In genomic region chr4:140326395-140326993, GRCh38 we compare ENCODE assay signal across 8 cellular contexts. TPM values are rescaled to one million over a fixed set of nuclear protein-coding genes. Genes with fewer than 3 reads are reported as not detected.
A peak's percentile ranks its signal among the peaks of the same experiment; 100 is the strongest.
DNase-seq lines count a peak whose midpoint lies in the region; ATAC-seq and TF ChIP-seq lines count a peak whose summit lies in the region.

No MANE protein-coding gene starts in this region.

- no peaks in the 10 kb centered on the region for H3K36me3 ChIP-seq in GM23338 (ENCODE audit: insufficient read depth)
- H3K36me3 ChIP-seq in fibroblast of lung (ENCODE audit: control insufficient read depth, insufficient read depth, low read length): no peaks in the 10 kb centered on the region
- H3K36me3 ChIP-seq in osteoblast (ENCODE audit: insufficient read depth, low read length): no peaks in the 10 kb centered on the region
- no peaks in the 10 kb centered on the region for H3K36me3 ChIP-seq in neuronal stem cell (replicated peaks in 1 of 2; ENCODE audit: control insufficient read depth in 2 of 2, insufficient read depth in 2 of 2, low read length in 2 of 2)

- no peak overlapping the region for H3K14ac ChIP-seq in neuronal stem cell (ENCODE audit: low read length)

- no peak overlapping the region for H2BK15ac ChIP-seq in neuronal stem cell (ENCODE audit: low read length)

- H3K4me1 ChIP-seq in GM23338 (ENCODE audit: insufficient read depth): no peaks in the 10 kb centered on the region
- H3K4me1 ChIP-seq in fibroblast of lung (ENCODE audit: control insufficient read depth, extremely low read depth, insufficient read depth, low read length): no peaks in the 10 kb centered on the region
- no peaks in the 10 kb centered on the region for H3K4me1 ChIP-seq in osteoblast (ENCODE audit: insufficient read depth, low read length)
- H3K4me1 ChIP-seq in neuronal stem cell (ENCODE audit: control insufficient read depth in 2 of 2, insufficient read depth in 1 of 2, low read depth in 1 of 2, low read length in 2 of 2): no peaks in the 10 kb centered on the region

- no peak overlapping the region for H3K4ac ChIP-seq in neuronal stem cell (ENCODE audit: low read length)

- H3K79me1 ChIP-seq in neuronal stem cell (ENCODE audit: low read depth, low read length): no peaks in the 10 kb centered on the region

- CTCF ChIA-PET in AG04449 (lab: Yijun Ruan, JAX): interaction anchor here (0.6 to 6.0 kb wide), 27 partner anchors 9 to 671 kb away, joined by 3 to 40 read pairs (median 4); no protein-coding TSS in a partner anchor

- no peak overlapping the region for H2BK12ac ChIP-seq in neuronal stem cell (ENCODE audit: low read length)

- no peak overlapping the region for H4K91ac ChIP-seq in neuronal stem cell (ENCODE audit: low read depth, low read length, poor library complexity)

- H3K4me3 ChIP-seq in AG04449 (ENCODE audit: low read depth, low read length) (no peak overlapping the region), GM23338 (no peak overlapping the region), fibroblast of lung (replicated peaks in 1 of 4; ENCODE audit: control extremely low read depth in 1 of 4, insufficient read depth in 1 of 4, low read depth in 3 of 4, low read length in 4 of 4) (no peak overlapping the region), osteoblast (ENCODE audit: insufficient read depth, low read length) (no peak overlapping the region), neuronal stem cell (ENCODE audit: low read length in 2 of 2) (no peak overlapping the region)

- POLR2A ChIA-PET in AG04449 (lab: Yijun Ruan, JAX): interaction anchor here (0.5 kb wide), 1 partner anchor 163 kb away, joined by 3 read pairs; no protein-coding TSS in a partner anchor

- H2AFZ ChIP-seq in GM23338 (no peak overlapping the region), fibroblast of lung (ENCODE audit: low read length) (no peak overlapping the region), osteoblast (ENCODE audit: low read length) (no peak overlapping the region), neuronal stem cell (ENCODE audit: low read length) (no peak overlapping the region)

- no peaks in the 10 kb centered on the region for H3K9me3 Mint-ChIP-seq in GM23338

- DNase-seq in AG04449 (ENCODE audit: low read depth, low spot score): no peak
- peak; percentile 68 for DNase-seq in GM23338 (ENCODE audit: low spot score)
- peak; percentile 64 for DNase-seq in RKO (ENCODE audit: low spot score)
- DNase-seq in fibroblast of lung (ENCODE audit: low read depth in 2 of 2): peak; percentile 48 to 74
- no peak for DNase-seq in osteoblast (ENCODE audit: insufficient read length, low spot score, missing footprints)
- no peak for DNase-seq in NCI-H1436 (lab: John Stamatoyannopoulos, UW)
- no peak for DNase-seq in neuronal stem cell (ENCODE audit: low spot score)

- H3K27me3 ChIP-seq in GM23338 (ENCODE audit: insufficient read depth) (no peaks in the 10 kb centered on the region), fibroblast of lung (ENCODE audit: control insufficient read depth, insufficient read depth, low read length) (no peaks in the 10 kb centered on the region), osteoblast (ENCODE audit: insufficient read depth, low read length) (peaks cover 17% of the 10 kb centered on the region), neuronal stem cell (ENCODE audit: control insufficient read depth in 3 of 3, insufficient read depth in 3 of 3, low read depth in 1 of 3, low read length in 3 of 3) (no peaks in the 10 kb centered on the region)

- H4K20me1 ChIP-seq in GM23338 (replicated peaks; ENCODE audit: insufficient read depth) (0 out of 2 replicates have a peak, but pooled peaks cover 3% of the 10 kb centered on the region), fibroblast of lung (ENCODE audit: control insufficient read depth, extremely low read depth, insufficient read depth, low read length) (no peaks in the 10 kb centered on the region), osteoblast (ENCODE audit: insufficient read depth, low read length) (no peaks in the 10 kb centered on the region)

- H3K9me2 ChIP-seq in GM23338 (ENCODE audit: insufficient read depth): no peaks in the 10 kb centered on the region; the same call in 1 of the 2 replicates

- H2AK5ac ChIP-seq in neuronal stem cell (ENCODE audit: low read depth, low read length): no peak overlapping the region

- peaks cover 2% of the 10 kb centered on the region for H3K27me3 Mint-ChIP-seq in GM23338 (ENCODE audit: insufficient read depth, low read depth, poor library complexity)

- ATAC-seq in GM23338 (peak; percentile 89), GM21515 (IDR thresholded peaks at IDR 0.05; ENCODE audit: unreplicated experiment) (no peak)

- no peak overlapping the region for H2BK5ac ChIP-seq in neuronal stem cell (ENCODE audit: low read length)

- H3K79me2 ChIP-seq in GM23338 (replicated peaks; ENCODE audit: insufficient read depth) (no peaks in the 10 kb centered on the region), fibroblast of lung (ENCODE audit: control insufficient read depth, insufficient read depth, low read length) (no peaks in the 10 kb centered on the region), osteoblast (ENCODE audit: insufficient read depth, low read length) (no peaks in the 10 kb centered on the region)

- H3K9me3 ChIP-seq in fibroblast of lung (ENCODE audit: control insufficient read depth, insufficient read depth, low read depth, low read length) (no peaks in the 10 kb centered on the region), osteoblast (ENCODE audit: low read depth, low read length) (no peaks in the 10 kb centered on the region), neuronal stem cell (replicated peaks in 1 of 2; ENCODE audit: control insufficient read depth in 2 of 2, insufficient read depth in 1 of 2, low read depth in 1 of 2, low read length in 2 of 2) (peaks cover 0 to 4% of the 10 kb centered on the region in 2 donors)

- WGBS in neuronal stem cell (ENCODE audit: extremely low coverage in 2 of 2, insufficient read length in 2 of 2, insufficient replicate concordance in 1 of 2), 2 donors: no CpG with 5 or more reads among the region's 2 CpGs

- H2BK120ac ChIP-seq in neuronal stem cell (ENCODE audit: low read depth, low read length): no peak overlapping the region

- TF ChIP-seq CTCF in AG04449 (IDR thresholded peaks at IDR 0.05; ENCODE audit: insufficient read depth, low read length, missing control alignments) (peak; percentile 68), GM23338 (conservative IDR thresholded peaks at IDR 0.05; ENCODE audit: low read depth in 2 of 2) (peak; percentile 76 to 78), fibroblast of lung (conservative IDR thresholded peaks at IDR 0.05 in 1 of 2, IDR thresholded peaks at IDR 0.05 in 1 of 2; ENCODE audit: low read depth in 1 of 2, low read length in 2 of 2) (peak; percentile 77), osteoblast (IDR thresholded peaks at IDR 0.05; ENCODE audit: extremely low read depth, low read depth, low read length) (peak; percentile 79)

- no peak overlapping the region for H3K23ac ChIP-seq in neuronal stem cell (ENCODE audit: low read depth, low read length, poor library complexity)

- H3K9ac ChIP-seq in fibroblast of lung (ENCODE audit: insufficient read depth, low read length): no peak overlapping the region
- H3K9ac ChIP-seq in neuronal stem cell (ENCODE audit: low read depth, low read length, poor library complexity): no peak overlapping the region

- no peak overlapping the region for H4K8ac ChIP-seq in neuronal stem cell (ENCODE audit: low read depth, low read length)

- H3K4me3 Mint-ChIP-seq in GM23338: no peak overlapping the region

- no peak overlapping the region for H3K27ac Mint-ChIP-seq in GM23338

- H3K27ac ChIP-seq in GM23338 (ENCODE audit: low read depth) (no peak overlapping the region), fibroblast of lung (ENCODE audit: insufficient read depth, low read length) (no peak overlapping the region), osteoblast (ENCODE audit: low read depth, low read length) (no peak overlapping the region), neuronal stem cell (replicated peaks; ENCODE audit: low read length) (no peak overlapping the region)

- no peaks in the 10 kb centered on the region for H3K4me1 Mint-ChIP-seq in GM23338

- H3K18ac ChIP-seq in neuronal stem cell (ENCODE audit: low read length): no peak overlapping the region

- H3K4me2 ChIP-seq in GM23338 (no peak overlapping the region), fibroblast of lung (ENCODE audit: extremely low read depth, insufficient read depth, low read length) (no peak overlapping the region), osteoblast (ENCODE audit: insufficient read depth, low read length) (no peak overlapping the region), neuronal stem cell (ENCODE audit: insufficient read depth, low read length, poor library complexity, severe bottlenecking) (no peak overlapping the region)

- H3K36me3 Mint-ChIP-seq in GM23338 (ENCODE audit: low read depth): no peaks in the 10 kb centered on the region

- H3F3A ChIP-seq in GM23338 (replicated peaks; ENCODE audit: low read depth): no peaks in the 10 kb centered on the region

TF ChIP-seq in GM23338, 12 proteins besides CTCF, POLR2A, EP300 and RAD21:
- no peak for TF ChIP-seq STAT1 (IDR thresholded peaks at IDR 0.05; ENCODE audit: unreplicated experiment)

RNA-seq across cellular contexts. Expression of gene SCOC, which starts 47.0 kb away (rescaled TPM):
- total RNA-seq in GM23338 (2014; rRNA removed; shearing (Covaris generic)): 47.2 and 57.3 TPM in 2 replicates
- 52.8 and 59.5 TPM in 2 replicates for polyA plus RNA-seq in GM23338 (2016; fragmentation: Nextera tagmentation; extraction: Ambion mirVana)
- 33.9 and 40.1 TPM in 2 replicates for total RNA-seq in fibroblast of lung
- polyA plus RNA-seq in fibroblast of lung: 57.4 and 72.3 TPM in 2 replicates
- polyA plus RNA-seq in fibroblast of lung (2012): 42.0 and 52.0 TPM in 2 replicates
- 0.94 and 3.6 TPM in 2 replicates for polyA minus RNA-seq in fibroblast of lung (ENCODE audit: low replicate concordance)
- 52.5 and 57.9 TPM in 2 replicates for total RNA-seq in osteoblast
- 60.4 TPM for polyA plus RNA-seq in neuronal stem cell (2013, experiment 1 of 2)
- polyA plus RNA-seq in neuronal stem cell (2013, experiment 2 of 2): 61.6 TPM

Comparison
In these comparisons a context has a peak if more than half of its experiments do, and no peak if none do; other contexts are left out.
1. DNase-seq: peak in GM23338 (single experiment), RKO (single experiment) and fibroblast of lung (2 of 2); none in AG04449 (single experiment), osteoblast (single experiment), NCI-H1436 (single experiment) and neuronal stem cell (single experiment).
2. Peak in every context shown above with its lines, with median percentiles within 50 percentile points of each other: CTCF ChIP-seq.